In genomic region chr13:98147521-98147920, GRCh38 we compare ENCODE assay signal across 26 cellular contexts. TPM values are rescaled to one million over a fixed set of nuclear protein-coding genes. Genes with fewer than 3 reads are reported as not detected.
DNase-seq lines count a peak whose midpoint lies in the region; FAIRE-seq and TF ChIP-seq lines count a peak whose summit lies in the region.
"Had no signal": no experiment of that assay in that cellular context is flagged by ENCODE, and none has a peak within 500 bp of the region (broad histone marks: within the 10 kb centered on the region; RNA-seq: fewer than 3 reads in every experiment).

No MANE protein-coding gene starts in this region.

- peak; percentile 37 for DNase-seq in Caki2 (ENCODE audit: low read depth)
- DNase-seq in SK-MEL-5 (ENCODE audit: low read depth, low spot score), result peak; percentile 50
- DNase-seq in endothelial cell of umbilical vein (ENCODE audit: low read depth, low spot score), result no peak
- no peak for DNase-seq in mesothelial cell of epicardium (ENCODE audit: low spot score in 2 of 2, unreplicated experiment in 2 of 2)
- DNase-seq in H9, result no peak
- DNase-seq in NCI-H1436 treated with DMSO at 0.1 percent for 48 hours (lab: John Stamatoyannopoulos, UW), result no peak
- DNase-seq in globus pallidus (ENCODE audit: low spot score), result no peak
- no peak for DNase-seq in COLO668 (lab: John Stamatoyannopoulos, UW; ENCODE audit: unreplicated experiment)
- DNase-seq: activated CD4-positive, alpha-beta T cell treated with anti-CD3 and anti-CD28 coated beads, Interleukin-2, amount 50 U/mL, for 4 hours; activated effector memory CD4-positive, alpha-beta T cell treated with anti-CD3 and anti-CD28 coated beads, Interleukin-2, amount 50 U/mL, for 16 hours; DMS153; naive B cell; NCI-H1436; NCI-H748 treated with DMSO at 0.1 percent for 48 hours; SIG-M5; stimulated activated CD4-positive, alpha-beta T cell treated with anti-CD3 and anti-CD28 coated beads, Interleukin-2, amount 100 ng/mL, for 24 hours; stimulated activated naive B cell treated with anti-CD40 and anti-IgM and Interleukin-4, amounts not matched to agents 10 μg/mL and 1 μg/mL and 100 μg/mL, for 72 hours; testis had no signal

- H3K36me3 ChIP-seq in endothelial cell of umbilical vein (ENCODE audit: control insufficient read depth in 2 of 2, extremely low read depth in 1 of 2, insufficient read depth in 2 of 2, low read length in 2 of 2), result no peaks in the 10 kb centered on the region
- H3K36me3 ChIP-seq: esophagus muscularis mucosa had no signal

- no peak overlapping the region for H2BK15ac ChIP-seq in H9 (ENCODE audit: low read depth, low read length)

- dilution Hi-C loops in endothelial cell of umbilical vein (cut with MboI; ENCODE audit: extremely low pct_ligation_motif_present, low sequenced_read_pairs), result no loop called here

- CTCF ChIA-PET in endothelial cell of umbilical vein (lab: Charles Lee), result no interaction called here

- H3K79me1 ChIP-seq in H9 (ENCODE audit: insufficient read depth, low read depth, low read length, poor library complexity, severe bottlenecking), result no peaks in the 10 kb centered on the region

- in situ Hi-C loops in Caki2 (cut with HindIII; ENCODE audit: low pct_unique_long_range_greater_than_20kb, low sequenced_read_pairs), result no loop called here
- in situ Hi-C loops in SK-MEL-5 (cut with HindIII; ENCODE audit: low pct_unique_long_range_greater_than_20kb, low sequenced_read_pairs), result loop anchor here (25.0 kb wide), 1 partner anchor 265 kb away; no protein-coding TSS in a partner anchor

- H3K4me3 Mint-ChIP-seq in mesothelial cell of epicardium (peak overlapping the region; percentile 26), H9 (no peak overlapping the region)
- H3K4me3 Mint-ChIP-seq: CD14-positive monocyte; IgD-negative memory B cell; naive B cell; stimulated activated naive B cell treated with anti-CD40 and anti-IgM and Interleukin-4, amounts not matched to agents 10 μg/mL and 1 μg/mL and 100 μg/mL, for 72 hours; T-helper 1 cell treated with Interleukin-12 subunit alpha and Interleukin-12 subunit beta and Interleukin-4 antibody, amounts not matched to agents 30 μg/mL and 1 μg/mL, for 36 hours had no signal

- H3K36me3 Mint-ChIP-seq in mesothelial cell of epicardium (peaks cover 7% of the 10 kb centered on the region), H9 (ENCODE audit: insufficient read depth in 1 of 3, low read depth in 3 of 3) (peaks cover 3 to 12% (median 4%) of the 10 kb centered on the region in 3 experiments; a peak in 5 of 7 replicates)
- H3K36me3 Mint-ChIP-seq: CD14-positive monocyte; IgD-negative memory B cell; naive B cell; stimulated activated naive B cell treated with anti-CD40 and anti-IgM and Interleukin-4, amounts not matched to agents 10 μg/mL and 1 μg/mL and 100 μg/mL, for 72 hours had no signal

- H3K9me3 ChIP-seq in endothelial cell of umbilical vein (replicated peaks; ENCODE audit: control insufficient read depth, insufficient read depth, low read length) (no peaks in the 10 kb centered on the region), H9 (ENCODE audit: control insufficient read depth, low read depth, low read length) (no peaks in the 10 kb centered on the region)
- H3K9me3 ChIP-seq: esophagus muscularis mucosa, testis had no signal

- no peak overlapping the region for H4K8ac ChIP-seq in H9 (replicated peaks; ENCODE audit: insufficient read length, low read depth, low read length)

- no peak overlapping the region for H3T11ph ChIP-seq in H9 (ENCODE audit: low read length)

- FAIRE-seq in endothelial cell of umbilical vein (lab: Jason Lieb, UNC), result peak; percentile 28
- FAIRE-seq: GM12878 had no signal

- H4K5ac ChIP-seq in H9 (ENCODE audit: insufficient read length, low read depth, low read length), result no peak overlapping the region

- H3K79me2 ChIP-seq in endothelial cell of umbilical vein (ENCODE audit: control insufficient read depth, insufficient read depth, low read length) (peaks cover 42% of the 10 kb centered on the region), H9 (ENCODE audit: insufficient read depth, low read length) (peaks cover 7% of the 10 kb centered on the region; the same call in 1 of the 2 replicates)

- no peak overlapping the region for H3K4me3 ChIP-seq in endothelial cell of umbilical vein (replicated peaks in 1 of 3; ENCODE audit: insufficient read depth in 1 of 3, low read depth in 1 of 3, low read length in 3 of 3)
- H3K4me3 ChIP-seq: esophagus muscularis mucosa, GM12878, testis had no signal

- no peak overlapping the region for H3K4ac ChIP-seq in H9 (ENCODE audit: low read depth, low read length)

- no peak for TF ChIP-seq CTCF in endothelial cell of umbilical vein (IDR thresholded peaks at IDR 0.05; ENCODE audit: extremely low read depth in 1 of 2, insufficient read depth in 1 of 2, low read depth in 1 of 2, low read length in 2 of 2)
- TF ChIP-seq CTCF in mesothelial cell of epicardium (IDR thresholded peaks at IDR 0.05; ENCODE audit: unreplicated experiment), result no peak
- no peak; the same call in 2 of the 3 replicates for TF ChIP-seq CTCF in H9 (conservative IDR thresholded peaks at IDR 0.05)

- no CpG with 5 or more reads among the region's 5 CpGs for WGBS in H9 (ENCODE audit: extremely low coverage, insufficient read length, low lambda C conversion rate)

- no peak overlapping the region for H3K56ac ChIP-seq in H9 (ENCODE audit: insufficient read length, low read depth, low read length)

- H3K14ac ChIP-seq in H9 (ENCODE audit: insufficient read depth, low read length), result no peak overlapping the region

- H3K27me3 ChIP-seq in endothelial cell of umbilical vein (ENCODE audit: control insufficient read depth in 2 of 2, insufficient read depth in 2 of 2, low read length in 2 of 2), result no peaks in the 10 kb centered on the region
- no peaks in the 10 kb centered on the region; the same call in 1 of the 2 replicates for H3K27me3 ChIP-seq in H9 (ENCODE audit: insufficient read depth, low read length)
- H3K27me3 ChIP-seq: esophagus muscularis mucosa, testis had no signal

- H3K4me2 ChIP-seq in endothelial cell of umbilical vein (ENCODE audit: insufficient read depth, low read length), result no peak overlapping the region
- H3K4me2 ChIP-seq in H9 (ENCODE audit: insufficient read depth, insufficient read length, low read length), result no peak overlapping the region

- H2AFZ ChIP-seq in endothelial cell of umbilical vein (ENCODE audit: low read depth, low read length) (no peak overlapping the region), H9 (ENCODE audit: low read length) (no peak overlapping the region)

- H2BK5ac ChIP-seq in H9 (ENCODE audit: insufficient read length, low read length), result no peak overlapping the region

- peak overlapping the region; percentile 39 for H3K27ac Mint-ChIP-seq in mesothelial cell of epicardium
- H3K27ac Mint-ChIP-seq in H9, result no peak overlapping the region
- H3K27ac Mint-ChIP-seq: IgD-negative memory B cell; naive B cell; stimulated activated naive B cell treated with anti-CD40 and anti-IgM and Interleukin-4, amounts not matched to agents 10 μg/mL and 1 μg/mL and 100 μg/mL, for 72 hours; T-helper 1 cell treated with Interleukin-12 subunit alpha and Interleukin-12 subunit beta and Interleukin-4 antibody, amounts not matched to agents 30 μg/mL and 1 μg/mL, for 36 hours had no signal

- no peak overlapping the region for H2BK12ac ChIP-seq in H9 (ENCODE audit: insufficient read length, low read depth, low read length)

- no peaks in the 10 kb centered on the region for H3K9me1 ChIP-seq in endothelial cell of umbilical vein (replicated peaks; ENCODE audit: control insufficient read depth, extremely low read depth, insufficient read depth, low read length)

- H3K27ac ChIP-seq in endothelial cell of umbilical vein (ENCODE audit: insufficient read depth, low read depth, low read length) (no peak overlapping the region), H9 (ENCODE audit: insufficient read length, low read depth, low read length) (no peak overlapping the region)
- H3K27ac ChIP-seq: esophagus muscularis mucosa, testis had no signal

- no peak overlapping the region for H2BK120ac ChIP-seq in H9 (ENCODE audit: low read depth, low read length, poor library complexity, severe bottlenecking)

- no peaks in the 10 kb centered on the region for H3K9me3 Mint-ChIP-seq in mesothelial cell of epicardium
- H3K9me3 Mint-ChIP-seq in H9, result no peaks in the 10 kb centered on the region
- H3K9me3 Mint-ChIP-seq: IgD-negative memory B cell; stimulated activated naive B cell treated with anti-CD40 and anti-IgM and Interleukin-4, amounts not matched to agents 10 μg/mL and 1 μg/mL and 100 μg/mL, for 72 hours; T-helper 1 cell treated with Interleukin-12 subunit alpha and Interleukin-12 subunit beta and Interleukin-4 antibody, amounts not matched to agents 30 μg/mL and 1 μg/mL, for 36 hours had no signal

- H3K4me1 Mint-ChIP-seq in mesothelial cell of epicardium (peaks cover 62% of the 10 kb centered on the region), H9 (peaks cover 34 to 37% of the 10 kb centered on the region in 2 experiments)

- intact Hi-C loops in endothelial cell of umbilical vein (cut with micrococcal nuclease), result no loop called here

- no peak overlapping the region for H2BK20ac ChIP-seq in H9 (ENCODE audit: low read depth, low read length, poor library complexity, severe bottlenecking)

- POLR2A ChIA-PET in endothelial cell of umbilical vein (lab: Charles Lee), result no interaction called here

- H3K18ac ChIP-seq in H9 (ENCODE audit: insufficient read length, low read depth, low read length), result no peak overlapping the region

- no TSS peak for BruUV-seq in endothelial cell of umbilical vein (replicated peaks; lab: Mats Ljungman, UMichigan)

- H4K20me1 ChIP-seq in endothelial cell of umbilical vein (replicated peaks; ENCODE audit: control insufficient read depth, extremely low read depth, insufficient read depth, low read length) (no peaks in the 10 kb centered on the region), H9 (ENCODE audit: control insufficient read depth, insufficient read depth, insufficient read length) (no peaks in the 10 kb centered on the region)

- no peak for TF ChIP-seq POLR2A in endothelial cell of umbilical vein (IDR thresholded peaks at IDR 0.05; ENCODE audit: low read depth, low read length)

- peaks cover 12% of the 10 kb centered on the region for H3K4me1 ChIP-seq in endothelial cell of umbilical vein (ENCODE audit: control insufficient read depth, extremely low read depth, insufficient read depth, low read length)
- peaks cover 7% of the 10 kb centered on the region; the same call in 1 of the 2 replicates for H3K4me1 ChIP-seq in H9 (ENCODE audit: insufficient read depth, low read length)

- H3K9ac ChIP-seq in endothelial cell of umbilical vein (replicated peaks; ENCODE audit: extremely low read depth, insufficient read depth, low read length) (no peak overlapping the region), H9 (ENCODE audit: extremely low read depth, insufficient read length, low read length) (no peak overlapping the region)

- no peak overlapping the region for H3K23ac ChIP-seq in H9 (ENCODE audit: insufficient read length, low read depth, low read length)

- H3K23me2 ChIP-seq in H9 (ENCODE audit: insufficient read length, low read depth, low read length, poor library complexity, severe bottlenecking), result peaks cover 10% of the 10 kb centered on the region

- H3K27me3 Mint-ChIP-seq in mesothelial cell of epicardium (ENCODE audit: low read depth) (no peaks in the 10 kb centered on the region), H9 (ENCODE audit: low read depth) (peaks cover 3% of the 10 kb centered on the region)

- H2AK5ac ChIP-seq in H9 (ENCODE audit: insufficient read length, low read length), result no peak overlapping the region

- H4K91ac ChIP-seq in H9 (ENCODE audit: insufficient read length, low read depth, low read length), result no peak overlapping the region

RNA-seq across cellular contexts. Expression of gene FARP1, which starts 4.6 kb away (rescaled TPM):
- 27.9 and 33.0 TPM in 2 replicates for total RNA-seq in Caki2 (2014; rRNA removed; shearing (Covaris generic); ENCODE audit: low replicate concordance)
- 39.8 and 49.0 TPM in 2 replicates for total RNA-seq in SK-MEL-5 (2014; rRNA removed; shearing (Covaris generic))
- polyA plus RNA-seq in SK-MEL-5 (2015; cell fraction: cytosol; rRNA removed), result 71.4 and 92.7 TPM in 2 replicates
- polyA plus RNA-seq in SK-MEL-5 (2015; cell fraction: nucleus; rRNA removed), result 115 and 209 TPM in 2 replicates
- total RNA-seq in endothelial cell of umbilical vein, result 73.5 and 77.7 TPM in 2 replicates
- polyA plus RNA-seq in endothelial cell of umbilical vein, result 15.2 and 19.0 TPM in 2 replicates
- 23.4 and 24.3 TPM in 2 replicates for polyA plus RNA-seq in endothelial cell of umbilical vein (2011; cell fraction: cytosol; rRNA removed)
- polyA plus RNA-seq in endothelial cell of umbilical vein (2011; cell fraction: nucleus; rRNA removed), result 70.9 and 74.8 TPM in 2 replicates
- polyA plus RNA-seq in endothelial cell of umbilical vein (2012), result 49.7 and 52.9 TPM in 2 replicates
- polyA minus RNA-seq in endothelial cell of umbilical vein, result 54.3 and 62.3 TPM in 2 replicates
- polyA minus RNA-seq in endothelial cell of umbilical vein (2011; cell fraction: cytosol; rRNA and poly(A)+ RNA removed), result not detected
- 103 and 148 TPM in 2 replicates for polyA minus RNA-seq in endothelial cell of umbilical vein (2011; cell fraction: nucleus; rRNA and poly(A)+ RNA removed)
- 267 to 289 TPM (median 285 TPM) in 3 replicates for total RNA-seq in mesothelial cell of epicardium
- 95.9 and 97.4 TPM in 2 replicates for total RNA-seq in H9 (2021)
- total RNA-seq: OCI-LY7 had no signal

RNA-seq across cellular contexts. Expression of gene RNF113B, which starts 29.5 kb away (rescaled TPM):
- total RNA-seq in Caki2 (2014; rRNA removed; shearing (Covaris generic); ENCODE audit: low replicate concordance), result not detected in 2 replicates
- total RNA-seq in SK-MEL-5 (2014; rRNA removed; shearing (Covaris generic)), result not detected in 2 replicates
- polyA plus RNA-seq in SK-MEL-5 (2015; cell fraction: cytosol; rRNA removed), result not detected in 2 replicates
- not detected in 2 replicates for polyA plus RNA-seq in SK-MEL-5 (2015; cell fraction: nucleus; rRNA removed)
- total RNA-seq in endothelial cell of umbilical vein, result not detected in 2 replicates
- polyA plus RNA-seq in endothelial cell of umbilical vein, result not detected in 2 replicates
- not detected in 2 replicates for polyA plus RNA-seq in endothelial cell of umbilical vein (2011; cell fraction: cytosol; rRNA removed)
- polyA plus RNA-seq in endothelial cell of umbilical vein (2011; cell fraction: nucleus; rRNA removed), result not detected in 2 replicates
- polyA plus RNA-seq in endothelial cell of umbilical vein (2012), result not detected in 2 replicates
- not detected in 2 replicates for polyA minus RNA-seq in endothelial cell of umbilical vein
- polyA minus RNA-seq in endothelial cell of umbilical vein (2011; cell fraction: cytosol; rRNA and poly(A)+ RNA removed), result not detected
- polyA minus RNA-seq in endothelial cell of umbilical vein (2011; cell fraction: nucleus; rRNA and poly(A)+ RNA removed), result not detected in 2 replicates
- total RNA-seq in mesothelial cell of epicardium, result not detected in 3 replicates
- not detected in 2 replicates for total RNA-seq in H9 (2021)
- total RNA-seq: esophagus muscularis mucosa, GM12878, lung microvascular endothelial cell, MCF 10A, OCI-LY7 had no signal
- polyA plus RNA-seq: CD14-positive monocyte, GM12878, IgD-negative memory B cell had no signal

Comparison
In these comparisons a context has a peak if more than half of its experiments do, and no peak if none do; other contexts are left out.
1. DNase-seq: peak in Caki2 (single experiment) and SK-MEL-5 (single experiment); none in endothelial cell of umbilical vein (single experiment), mesothelial cell of epicardium (0 of 2), H9 (single experiment), NCI-H1436 treated with DMSO at 0.1 percent for 48 hours (single experiment), globus pallidus (single experiment) and COLO668 (single experiment).